Comparison of ENCODE assay signal across 1 cellular context in the genomic region with DNA sequence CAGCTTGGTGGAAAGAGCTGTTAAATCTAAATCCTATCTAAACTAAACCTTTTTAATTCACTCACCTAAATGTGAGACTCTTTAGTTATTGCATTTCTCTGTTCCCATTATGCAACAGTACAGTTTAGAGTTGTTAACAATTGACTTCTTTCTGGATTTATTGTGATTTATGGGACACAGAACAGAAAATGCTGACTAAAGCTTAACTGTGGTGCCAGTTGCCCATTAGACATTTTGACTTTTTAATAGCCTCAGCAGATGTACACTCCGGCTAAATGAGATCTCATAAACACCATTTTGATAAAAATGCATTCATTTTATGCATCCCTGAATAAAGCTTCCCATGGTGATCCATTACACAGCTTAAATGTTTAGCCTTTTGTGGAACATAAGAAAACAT.
TF ChIP-seq lines count a peak whose summit lies in the region.

No MANE protein-coding gene starts in this region.

TF ChIP-seq in GM23338, 12 proteins besides CTCF, POLR2A, EP300 and RAD21 (continued from another document):
- TF ChIP-seq CREB1 (CRISPR knock-in tag; IDR thresholded peaks at IDR 0.05; ENCODE audit: low read depth) (no peak), NANOG (IDR thresholded peaks at IDR 0.05; ENCODE audit: borderline replicate concordance) (no peak), POLR2AphosphoS5 (IDR thresholded peaks at IDR 0.05; ENCODE audit: low read depth) (no peak), EZH2 (IDR thresholded peaks at IDR 0.05; ENCODE audit: low read depth, unreplicated experiment) (no peak), STAT1 (IDR thresholded peaks at IDR 0.05; ENCODE audit: unreplicated experiment) (no peak), EZH2phosphoT487 (IDR thresholded peaks at IDR 0.05; ENCODE audit: unreplicated experiment) (no peak), JUNB (IDR thresholded peaks at IDR 0.05; ENCODE audit: unreplicated experiment) (no peak)
- TF ChIP-seq, protein P1, sequence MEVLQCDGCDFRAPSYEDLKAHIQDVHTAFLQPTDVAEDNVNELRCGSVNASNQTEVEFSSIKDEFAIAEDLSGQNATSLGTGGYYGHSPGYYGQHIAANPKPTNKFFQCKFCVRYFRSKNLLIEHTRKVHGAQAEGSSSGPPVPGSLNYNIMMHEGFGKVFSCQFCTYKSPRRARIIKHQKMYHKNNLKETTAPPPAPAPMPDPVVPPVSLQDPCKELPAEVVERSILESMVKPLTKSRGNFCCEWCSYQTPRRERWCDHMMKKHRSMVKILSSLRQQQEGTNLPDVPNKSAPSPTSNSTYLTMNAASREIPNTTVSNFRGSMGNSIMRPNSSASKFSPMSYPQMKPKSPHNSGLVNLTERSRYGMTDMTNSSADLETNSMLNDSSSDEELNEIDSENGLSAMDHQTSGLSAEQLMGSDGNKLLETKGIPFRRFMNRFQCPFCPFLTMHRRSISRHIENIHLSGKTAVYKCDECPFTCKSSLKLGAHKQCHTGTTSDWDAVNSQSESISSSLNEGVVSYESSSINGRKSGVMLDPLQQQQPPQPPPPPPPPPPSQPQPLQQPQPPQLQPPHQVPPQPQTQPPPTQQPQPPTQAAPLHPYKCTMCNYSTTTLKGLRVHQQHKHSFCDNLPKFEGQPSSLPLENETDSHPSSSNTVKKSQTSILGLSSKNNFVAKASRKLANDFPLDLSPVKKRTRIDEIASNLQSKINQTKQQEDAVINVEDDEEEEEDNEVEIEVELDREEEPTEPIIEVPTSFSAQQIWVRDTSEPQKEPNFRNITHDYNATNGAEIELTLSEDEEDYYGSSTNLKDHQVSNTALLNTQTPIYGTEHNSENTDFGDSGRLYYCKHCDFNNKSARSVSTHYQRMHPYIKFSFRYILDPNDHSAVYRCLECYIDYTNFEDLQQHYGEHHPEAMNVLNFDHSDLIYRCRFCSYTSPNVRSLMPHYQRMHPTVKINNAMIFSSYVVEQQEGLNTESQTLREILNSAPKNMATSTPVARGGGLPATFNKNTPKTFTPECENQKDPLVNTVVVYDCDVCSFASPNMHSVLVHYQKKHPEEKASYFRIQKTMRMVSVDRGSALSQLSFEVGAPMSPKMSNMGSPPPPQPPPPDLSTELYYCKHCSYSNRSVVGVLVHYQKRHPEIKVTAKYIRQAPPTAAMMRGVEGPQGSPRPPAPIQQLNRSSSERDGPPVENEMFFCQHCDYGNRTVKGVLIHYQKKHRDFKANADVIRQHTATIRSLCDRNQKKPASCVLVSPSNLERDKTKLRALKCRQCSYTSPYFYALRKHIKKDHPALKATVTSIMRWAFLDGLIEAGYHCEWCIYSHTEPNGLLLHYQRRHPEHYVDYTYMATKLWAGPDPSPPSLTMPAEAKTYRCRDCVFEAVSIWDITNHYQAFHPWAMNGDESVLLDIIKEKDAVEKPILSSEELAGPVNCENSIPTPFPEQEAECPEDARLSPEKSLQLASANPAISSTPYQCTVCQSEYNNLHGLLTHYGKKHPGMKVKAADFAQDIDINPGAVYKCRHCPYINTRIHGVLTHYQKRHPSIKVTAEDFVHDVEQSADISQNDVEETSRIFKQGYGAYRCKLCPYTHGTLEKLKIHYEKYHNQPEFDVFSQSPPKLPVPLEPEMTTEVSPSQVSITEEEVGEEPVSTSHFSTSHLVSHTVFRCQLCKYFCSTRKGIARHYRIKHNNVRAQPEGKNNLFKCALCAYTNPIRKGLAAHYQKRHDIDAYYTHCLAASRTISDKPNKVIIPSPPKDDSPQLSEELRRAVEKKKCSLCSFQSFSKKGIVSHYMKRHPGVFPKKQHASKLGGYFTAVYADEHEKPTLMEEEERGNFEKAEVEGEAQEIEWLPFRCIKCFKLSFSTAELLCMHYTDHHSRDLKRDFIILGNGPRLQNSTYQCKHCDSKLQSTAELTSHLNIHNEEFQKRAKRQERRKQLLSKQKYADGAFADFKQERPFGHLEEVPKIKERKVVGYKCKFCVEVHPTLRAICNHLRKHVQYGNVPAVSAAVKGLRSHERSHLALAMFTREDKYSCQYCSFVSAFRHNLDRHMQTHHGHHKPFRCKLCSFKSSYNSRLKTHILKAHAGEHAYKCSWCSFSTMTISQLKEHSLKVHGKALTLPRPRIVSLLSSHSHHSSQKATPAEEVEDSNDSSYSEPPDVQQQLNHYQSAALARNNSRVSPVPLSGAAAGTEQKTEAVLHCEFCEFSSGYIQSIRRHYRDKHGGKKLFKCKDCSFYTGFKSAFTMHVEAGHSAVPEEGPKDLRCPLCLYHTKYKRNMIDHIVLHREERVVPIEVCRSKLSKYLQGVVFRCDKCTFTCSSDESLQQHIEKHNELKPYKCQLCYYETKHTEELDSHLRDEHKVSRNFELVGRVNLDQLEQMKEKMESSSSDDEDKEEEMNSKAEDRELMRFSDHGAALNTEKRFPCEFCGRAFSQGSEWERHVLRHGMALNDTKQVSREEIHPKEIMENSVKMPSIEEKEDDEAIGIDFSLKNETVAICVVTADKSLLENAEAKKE (CRISPR knock-in tag; IDR thresholded peaks at IDR 0.05): no peak
- TF ChIP-seq, protein P2, sequence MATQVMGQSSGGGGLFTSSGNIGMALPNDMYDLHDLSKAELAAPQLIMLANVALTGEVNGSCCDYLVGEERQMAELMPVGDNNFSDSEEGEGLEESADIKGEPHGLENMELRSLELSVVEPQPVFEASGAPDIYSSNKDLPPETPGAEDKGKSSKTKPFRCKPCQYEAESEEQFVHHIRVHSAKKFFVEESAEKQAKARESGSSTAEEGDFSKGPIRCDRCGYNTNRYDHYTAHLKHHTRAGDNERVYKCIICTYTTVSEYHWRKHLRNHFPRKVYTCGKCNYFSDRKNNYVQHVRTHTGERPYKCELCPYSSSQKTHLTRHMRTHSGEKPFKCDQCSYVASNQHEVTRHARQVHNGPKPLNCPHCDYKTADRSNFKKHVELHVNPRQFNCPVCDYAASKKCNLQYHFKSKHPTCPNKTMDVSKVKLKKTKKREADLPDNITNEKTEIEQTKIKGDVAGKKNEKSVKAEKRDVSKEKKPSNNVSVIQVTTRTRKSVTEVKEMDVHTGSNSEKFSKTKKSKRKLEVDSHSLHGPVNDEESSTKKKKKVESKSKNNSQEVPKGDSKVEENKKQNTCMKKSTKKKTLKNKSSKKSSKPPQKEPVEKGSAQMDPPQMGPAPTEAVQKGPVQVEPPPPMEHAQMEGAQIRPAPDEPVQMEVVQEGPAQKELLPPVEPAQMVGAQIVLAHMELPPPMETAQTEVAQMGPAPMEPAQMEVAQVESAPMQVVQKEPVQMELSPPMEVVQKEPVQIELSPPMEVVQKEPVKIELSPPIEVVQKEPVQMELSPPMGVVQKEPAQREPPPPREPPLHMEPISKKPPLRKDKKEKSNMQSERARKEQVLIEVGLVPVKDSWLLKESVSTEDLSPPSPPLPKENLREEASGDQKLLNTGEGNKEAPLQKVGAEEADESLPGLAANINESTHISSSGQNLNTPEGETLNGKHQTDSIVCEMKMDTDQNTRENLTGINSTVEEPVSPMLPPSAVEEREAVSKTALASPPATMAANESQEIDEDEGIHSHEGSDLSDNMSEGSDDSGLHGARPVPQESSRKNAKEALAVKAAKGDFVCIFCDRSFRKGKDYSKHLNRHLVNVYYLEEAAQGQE (IDR thresholded peaks at IDR 0.05; ENCODE audit: unreplicated experiment): no peak
